Comparison of ENCODE assay signal across 14 cellular contexts in the genomic region with DNA sequence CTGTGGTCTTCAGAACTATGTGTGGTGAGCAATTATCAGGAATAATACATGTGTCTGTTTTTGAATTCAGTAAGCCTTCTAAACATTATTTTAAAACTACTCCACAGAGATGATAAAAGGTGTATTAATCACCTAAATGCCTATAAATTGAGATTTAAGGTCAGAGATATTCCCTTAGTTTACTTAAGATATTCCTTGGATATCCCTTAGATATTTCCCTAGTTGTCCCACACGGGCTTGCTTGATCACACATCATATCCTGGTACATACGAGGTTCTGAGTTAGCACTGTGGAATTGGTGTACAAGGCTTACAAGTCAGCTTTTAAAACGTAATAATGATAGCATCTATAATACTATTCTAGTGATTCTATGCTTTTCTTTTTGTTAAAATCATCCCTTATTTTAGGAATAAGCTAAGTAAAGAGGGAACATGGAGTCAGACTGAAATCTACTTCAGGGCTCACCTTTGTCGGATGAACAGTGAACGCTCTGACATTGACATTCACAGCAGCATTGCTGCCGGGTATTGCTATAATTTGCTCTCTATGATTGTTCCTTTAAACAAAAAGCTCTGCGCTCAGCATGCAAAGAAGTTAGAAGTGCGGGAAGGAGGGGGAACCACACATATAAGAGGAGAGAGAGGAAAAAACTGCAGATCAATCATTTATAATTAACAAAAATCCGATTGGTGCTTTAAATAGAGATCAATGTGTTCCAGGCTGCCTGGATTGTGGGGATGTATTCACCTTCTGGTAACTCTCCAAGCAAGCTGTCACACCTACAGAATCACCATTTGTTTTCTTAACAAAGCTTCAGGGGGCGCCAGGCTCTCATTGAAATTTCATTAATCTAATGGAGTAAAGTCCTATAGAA.
DNase-seq lines count a peak whose midpoint lies in the region; ATAC-seq and TF ChIP-seq lines count a peak whose summit lies in the region.
"Had no signal": no experiment of that assay in that cellular context is flagged by ENCODE, and none has a peak within 500 bp of the region (broad histone marks: within the 10 kb centered on the region; RNA-seq: fewer than 3 reads in every experiment).

No MANE protein-coding gene starts in this region.

- H3K4me1 ChIP-seq in Loucy (ENCODE audit: insufficient read depth, low read length, poor library complexity, severe bottlenecking) (peaks cover 28% of the 10 kb centered on the region), hepatocyte (ENCODE audit: insufficient read depth) (no peaks in the 10 kb centered on the region)
- H3K4me1 ChIP-seq: upper lobe of right lung had no signal

- no peaks in the 10 kb centered on the region for H3K27me3 Mint-ChIP-seq in T-helper 2 cell treated with Interferon-gamma antibody and Interleukin-4, amounts not matched to agents 5 μg/mL and 100 μg/mL, for 36 hours (ENCODE audit: low read depth)
- no peaks in the 10 kb centered on the region for H3K27me3 Mint-ChIP-seq in activated T-helper 1 cell treated with anti-CD3 and anti-CD28 coated beads, Interleukin-12 subunit alpha, Interleukin-12 subunit beta, Interleukin-2, Interleukin-4 antibody, amounts not matched to agents 30 ng/mL and 10 ng/mL and 1 ng/mL, durations not matched to agents 14 hours and 24 hours and 36 hours (ENCODE audit: insufficient read depth)
- H3K27me3 Mint-ChIP-seq in natural killer cell (ENCODE audit: low read depth in 2 of 2): no peaks in the 10 kb centered on the region

- H3K4me3 Mint-ChIP-seq in T-helper 2 cell treated with Interferon-gamma antibody and Interleukin-4, amounts not matched to agents 5 μg/mL and 100 μg/mL, for 36 hours: peak overlapping the region; percentile 45
- H3K4me3 Mint-ChIP-seq in activated T-helper 1 cell treated with anti-CD3 and anti-CD28 coated beads, Interleukin-12 subunit alpha, Interleukin-12 subunit beta, Interleukin-2, Interleukin-4 antibody, amounts not matched to agents 30 ng/mL and 10 ng/mL and 1 ng/mL, durations not matched to agents 14 hours and 24 hours and 36 hours: no peak overlapping the region
- peak overlapping the region; percentile 2 for H3K4me3 Mint-ChIP-seq in natural killer cell

- no peaks in the 10 kb centered on the region for H3K9me3 ChIP-seq in Loucy (ENCODE audit: insufficient read depth, low read depth, low read length)
- H3K9me3 ChIP-seq in hepatocyte (ENCODE audit: low read depth): no peaks in the 10 kb centered on the region
- H3K9me3 ChIP-seq: upper lobe of right lung had no signal

- no peak for DNase-seq in T-helper 2 cell treated with Interferon-gamma antibody and Interleukin-4, amounts not matched to agents 5 μg/mL and 100 μg/mL, for 36 hours (ENCODE audit: low spot score)
- no peak for DNase-seq in T-helper 2 cell
- no peak for DNase-seq in activated T-helper 1 cell treated with anti-CD3 and anti-CD28 coated beads, Interleukin-12 subunit alpha, Interleukin-12 subunit beta, Interleukin-2, Interleukin-4 antibody, amounts not matched to agents 30 ng/mL and 10 ng/mL and 1 ng/mL, durations not matched to agents 14 hours and 24 hours and 36 hours (ENCODE audit: low spot score)
- DNase-seq in natural killer cell: no peak
- DNase-seq in posterior cingulate gyrus: no peak
- DNase-seq in NCI-H2029 (lab: John Stamatoyannopoulos, UW): no peak
- no peak for DNase-seq in hepatocyte (ENCODE audit: low spot score)
- DNase-seq: ACHN; activated T-cell treated with anti-CD3 and anti-CD28 coated beads, Interleukin-2, amount 50 U/mL, for 1 hour; effector CD4-positive, alpha-beta T cell; foreskin fibroblast; NCI-H1436; upper lobe of right lung had no signal

- 59% methylated on average over 10 of the region's 10 CpGs for whole genome bisulfite sequencing in hepatocyte (ENCODE audit: low lambda C conversion rate, missing lambda C conversion rate)

- H3K9me3 Mint-ChIP-seq in T-helper 2 cell treated with Interferon-gamma antibody and Interleukin-4, amounts not matched to agents 5 μg/mL and 100 μg/mL, for 36 hours: no peaks in the 10 kb centered on the region
- no peaks in the 10 kb centered on the region for H3K9me3 Mint-ChIP-seq in activated T-helper 1 cell treated with anti-CD3 and anti-CD28 coated beads, Interleukin-12 subunit alpha, Interleukin-12 subunit beta, Interleukin-2, Interleukin-4 antibody, amounts not matched to agents 30 ng/mL and 10 ng/mL and 1 ng/mL, durations not matched to agents 14 hours and 24 hours and 36 hours
- H3K9me3 Mint-ChIP-seq in natural killer cell: no peaks in the 10 kb centered on the region

- TF ChIP-seq CTCF in Loucy (conservative IDR thresholded peaks at IDR 0.05; ENCODE audit: low read length) (peak; percentile 68), natural killer cell (IDR thresholded peaks at IDR 0.05) (no peak), hepatocyte (IDR thresholded peaks at IDR 0.05; ENCODE audit: poor library complexity) (no peak)

- H3K27ac Mint-ChIP-seq in T-helper 2 cell treated with Interferon-gamma antibody and Interleukin-4, amounts not matched to agents 5 μg/mL and 100 μg/mL, for 36 hours: peak overlapping the region; percentile 49
- peak overlapping the region; percentile 62 for H3K27ac Mint-ChIP-seq in activated T-helper 1 cell treated with anti-CD3 and anti-CD28 coated beads, Interleukin-12 subunit alpha, Interleukin-12 subunit beta, Interleukin-2, Interleukin-4 antibody, amounts not matched to agents 30 ng/mL and 10 ng/mL and 1 ng/mL, durations not matched to agents 14 hours and 24 hours and 36 hours
- peak overlapping the region; percentile 92 to 94 for H3K27ac Mint-ChIP-seq in natural killer cell

- H3F3A ChIP-seq in Loucy (ENCODE audit: low read depth): no peaks in the 10 kb centered on the region

- no peak overlapping the region for H2AFZ ChIP-seq in Loucy (ENCODE audit: low read length)
- no peak overlapping the region for H2AFZ ChIP-seq in hepatocyte

- intact Hi-C loops in activated T-helper 1 cell treated with anti-CD3 and anti-CD28 coated beads, Interleukin-12 subunit alpha, Interleukin-12 subunit beta, Interleukin-2, Interleukin-4 antibody, amounts not matched to agents 30 ng/mL and 10 ng/mL and 1 ng/mL, durations not matched to agents 14 hours and 24 hours and 36 hours (cut with micrococcal nuclease): no loop called here
- intact Hi-C loops in natural killer cell (cut with micrococcal nuclease): no loop called here
- intact Hi-C loops in posterior cingulate gyrus (cut with DNase I): no loop called here

- H3K36me3 ChIP-seq in Loucy (ENCODE audit: insufficient read depth, low read length): no peaks in the 10 kb centered on the region
- no peaks in the 10 kb centered on the region for H3K36me3 ChIP-seq in hepatocyte (replicated peaks; ENCODE audit: insufficient read depth, low read depth)
- H3K36me3 ChIP-seq: upper lobe of right lung had no signal

- no peak for ATAC-seq in natural killer cell
- ATAC-seq: upper lobe of right lung had no signal

- no peaks in the 10 kb centered on the region for H3K9me2 ChIP-seq in Loucy (replicated peaks; ENCODE audit: low read depth, low read length)
- no peaks in the 10 kb centered on the region for H3K9me2 ChIP-seq in hepatocyte (replicated peaks; ENCODE audit: insufficient read depth)

- 0 out of 2 replicates have a peak, but pooled peaks cover 8% of the 10 kb centered on the region for H3K79me2 ChIP-seq in Loucy (ENCODE audit: insufficient read depth, low read length)
- H3K79me2 ChIP-seq in hepatocyte: no peaks in the 10 kb centered on the region

- no peak overlapping the region for H3K4me3 ChIP-seq in Loucy (ENCODE audit: low read length, poor library complexity, severe bottlenecking)
- no peak overlapping the region for H3K4me3 ChIP-seq in hepatocyte
- H3K4me3 ChIP-seq: upper lobe of right lung had no signal

- H3K27ac ChIP-seq in hepatocyte: no peak overlapping the region
- H3K27ac ChIP-seq: upper lobe of right lung had no signal

- H3K9ac ChIP-seq in Loucy (ENCODE audit: low read depth, low read length, poor library complexity, severe bottlenecking): no peak overlapping the region

- H3K4me2 ChIP-seq in Loucy (ENCODE audit: low read depth, low read length, poor library complexity, severe bottlenecking) (no peak overlapping the region), hepatocyte (no peak overlapping the region)

- peaks cover 44% of the 10 kb centered on the region for H3K4me1 Mint-ChIP-seq in T-helper 2 cell treated with Interferon-gamma antibody and Interleukin-4, amounts not matched to agents 5 μg/mL and 100 μg/mL, for 36 hours (ENCODE audit: low read depth)
- H3K4me1 Mint-ChIP-seq in activated T-helper 1 cell treated with anti-CD3 and anti-CD28 coated beads, Interleukin-12 subunit alpha, Interleukin-12 subunit beta, Interleukin-2, Interleukin-4 antibody, amounts not matched to agents 30 ng/mL and 10 ng/mL and 1 ng/mL, durations not matched to agents 14 hours and 24 hours and 36 hours (ENCODE audit: low read depth): peaks cover 44% of the 10 kb centered on the region
- peaks cover 40 to 43% of the 10 kb centered on the region in 2 donors for H3K4me1 Mint-ChIP-seq in natural killer cell

- peaks cover 12% of the 10 kb centered on the region for H3K36me3 Mint-ChIP-seq in T-helper 2 cell treated with Interferon-gamma antibody and Interleukin-4, amounts not matched to agents 5 μg/mL and 100 μg/mL, for 36 hours (ENCODE audit: low read depth)
- H3K36me3 Mint-ChIP-seq in activated T-helper 1 cell treated with anti-CD3 and anti-CD28 coated beads, Interleukin-12 subunit alpha, Interleukin-12 subunit beta, Interleukin-2, Interleukin-4 antibody, amounts not matched to agents 30 ng/mL and 10 ng/mL and 1 ng/mL, durations not matched to agents 14 hours and 24 hours and 36 hours (ENCODE audit: low read depth): peaks cover 6% of the 10 kb centered on the region
- H3K36me3 Mint-ChIP-seq in natural killer cell: no peaks in the 10 kb centered on the region

- H4K20me1 ChIP-seq in Loucy (ENCODE audit: insufficient read depth, low read length, poor library complexity, severe bottlenecking): no peaks in the 10 kb centered on the region
- H4K20me1 ChIP-seq in hepatocyte (ENCODE audit: insufficient read depth, poor library complexity, severe bottlenecking): no peaks in the 10 kb centered on the region

- H3K27me3 ChIP-seq in Loucy (ENCODE audit: insufficient read depth, low read length, poor library complexity, severe bottlenecking): no peaks in the 10 kb centered on the region
- H3K27me3 ChIP-seq in hepatocyte: no peaks in the 10 kb centered on the region
